21 cellular contexts compared by ENCODE assay signal in genomic region chr5:178238313-178238635, GRCh38. TPM values are rescaled to one million over a fixed set of nuclear protein-coding genes. Genes with fewer than 3 reads are reported as not detected.
DNase-seq lines count a peak whose midpoint lies in the region; ATAC-seq and TF ChIP-seq lines count a peak whose summit lies in the region.
"Had no signal": no experiment of that assay in that cellular context is flagged by ENCODE, and none has a peak within 500 bp of the region (broad histone marks: within the 10 kb centered on the region; RNA-seq: fewer than 3 reads in every experiment).

No MANE protein-coding gene starts in this region.

- peaks cover 46% of the 10 kb centered on the region for H3K4me1 Mint-ChIP-seq in activated naive CD4-positive, alpha-beta T cell treated with anti-CD3 and anti-CD28 coated beads, Interleukin-2, amount 50 U/mL, for 24 hours
- peaks cover 39% of the 10 kb centered on the region for H3K4me1 Mint-ChIP-seq in activated CD4-positive, alpha-beta memory T cell treated with anti-CD3 and anti-CD28 coated beads for 36 hours (ENCODE audit: low read depth)
- peaks cover 87% of the 10 kb centered on the region for H3K4me1 Mint-ChIP-seq in stimulated activated naive CD8-positive, alpha-beta T cell treated with anti-CD3 and anti-CD28 coated beads, Interleukin-15, amount 100 ng/mL, for 72 hours

- no peaks in the 10 kb centered on the region for H3F3A ChIP-seq in smooth muscle cell (ENCODE audit: low read depth)

- no peaks in the 10 kb centered on the region for H3K79me2 ChIP-seq in smooth muscle cell (ENCODE audit: low read depth)

- H3K4me3 Mint-ChIP-seq in activated naive CD4-positive, alpha-beta T cell treated with anti-CD3 and anti-CD28 coated beads, Interleukin-2, amount 50 U/mL, for 24 hours = no peak overlapping the region
- no peak overlapping the region for H3K4me3 Mint-ChIP-seq in activated CD4-positive, alpha-beta memory T cell treated with anti-CD3 and anti-CD28 coated beads for 36 hours
- peak overlapping the region; percentile 77 to 85 for H3K4me3 Mint-ChIP-seq in stimulated activated naive CD8-positive, alpha-beta T cell treated with anti-CD3 and anti-CD28 coated beads, Interleukin-15, amount 100 ng/mL, for 72 hours
- H3K4me3 Mint-ChIP-seq: type B pancreatic cell had no signal

- no peaks in the 10 kb centered on the region for H3K9me3 ChIP-seq in lower lobe of right lung
- H3K9me3 ChIP-seq in smooth muscle cell (replicated peaks; ENCODE audit: low read depth) = no peaks in the 10 kb centered on the region

- H2AFZ ChIP-seq in smooth muscle cell (ENCODE audit: low read depth) = no peak overlapping the region

- no peak overlapping the region for H3K9ac ChIP-seq in smooth muscle cell (ENCODE audit: low read depth)

- H3K9me3 Mint-ChIP-seq in activated naive CD4-positive, alpha-beta T cell treated with anti-CD3 and anti-CD28 coated beads, Interleukin-2, amount 50 U/mL, for 24 hours = no peaks in the 10 kb centered on the region
- H3K9me3 Mint-ChIP-seq in activated CD4-positive, alpha-beta memory T cell treated with anti-CD3 and anti-CD28 coated beads for 36 hours = no peaks in the 10 kb centered on the region
- no peaks in the 10 kb centered on the region for H3K9me3 Mint-ChIP-seq in stimulated activated naive CD8-positive, alpha-beta T cell treated with anti-CD3 and anti-CD28 coated beads, Interleukin-15, amount 100 ng/mL, for 72 hours
- H3K9me3 Mint-ChIP-seq: type B pancreatic cell had no signal

- H3K36me3 ChIP-seq in lower lobe of right lung (no peaks in the 10 kb centered on the region), smooth muscle cell (ENCODE audit: low read depth) (no peaks in the 10 kb centered on the region)
- H3K36me3 ChIP-seq: WERI-Rb-1 had no signal

- H3K27me3 ChIP-seq in lower lobe of right lung (ENCODE audit: low read depth) (no peaks in the 10 kb centered on the region), smooth muscle cell (ENCODE audit: low read depth) (no peaks in the 10 kb centered on the region)

- CTCF ChIA-PET in activated CD4-positive, alpha-beta memory T cell treated with anti-CD3 and anti-CD28 coated beads for 36 hours (lab: Charles Lee) = no interaction called here

- H3K27me3 Mint-ChIP-seq in activated naive CD4-positive, alpha-beta T cell treated with anti-CD3 and anti-CD28 coated beads, Interleukin-2, amount 50 U/mL, for 24 hours = no peaks in the 10 kb centered on the region
- no peaks in the 10 kb centered on the region for H3K27me3 Mint-ChIP-seq in activated CD4-positive, alpha-beta memory T cell treated with anti-CD3 and anti-CD28 coated beads for 36 hours
- no peaks in the 10 kb centered on the region for H3K27me3 Mint-ChIP-seq in stimulated activated naive CD8-positive, alpha-beta T cell treated with anti-CD3 and anti-CD28 coated beads, Interleukin-15, amount 100 ng/mL, for 72 hours

- no peaks in the 10 kb centered on the region for H3K36me3 Mint-ChIP-seq in activated naive CD4-positive, alpha-beta T cell treated with anti-CD3 and anti-CD28 coated beads, Interleukin-2, amount 50 U/mL, for 24 hours
- H3K36me3 Mint-ChIP-seq in activated CD4-positive, alpha-beta memory T cell treated with anti-CD3 and anti-CD28 coated beads for 36 hours = no peaks in the 10 kb centered on the region
- H3K36me3 Mint-ChIP-seq: type B pancreatic cell had no signal

- POLR2A ChIA-PET in activated CD4-positive, alpha-beta memory T cell treated with anti-CD3 and anti-CD28 coated beads for 36 hours (lab: Charles Lee) = interaction anchor here (0.9 kb wide), 1 partner anchor 34 kb away, joined by 3 read pairs; the partner anchor contains the start of gene HNRNPAB

- H4K20me1 ChIP-seq in smooth muscle cell (ENCODE audit: low read depth) = no peaks in the 10 kb centered on the region

- H3K4me3 ChIP-seq in lower lobe of right lung (no peak overlapping the region), coronary artery (no peak overlapping the region), smooth muscle cell (no peak overlapping the region)
- H3K4me3 ChIP-seq: SK-N-MC had no signal

- intact Hi-C loops in activated CD4-positive, alpha-beta memory T cell treated with anti-CD3 and anti-CD28 coated beads for 36 hours (cut with micrococcal nuclease) = loop anchor here (5.0 to 10.0 kb wide), 2 partner anchors 317 to 354 kb away; partner anchors contain the start of gene COL23A1
- intact Hi-C loops in lower lobe of right lung (cut with DNase I) = no loop called here

- no peak overlapping the region for H3K4me2 ChIP-seq in smooth muscle cell

- 98% methylated on average over 6 of the region's 6 CpGs for WGBS in smooth muscle cell (ENCODE audit: low lambda C conversion rate)

- peaks cover 75% of the 10 kb centered on the region for H3K4me1 ChIP-seq in lower lobe of right lung
- H3K4me1 ChIP-seq in smooth muscle cell (ENCODE audit: low read depth) = no peaks in the 10 kb centered on the region

- DNase-seq in activated naive CD4-positive, alpha-beta T cell treated with anti-CD3 and anti-CD28 coated beads, Interleukin-2, amount 50 U/mL, for 16 hours = no peak
- no peak for DNase-seq in activated CD4-positive, alpha-beta memory T cell treated with anti-CD3 and anti-CD28 coated beads for 36 hours
- no peak for DNase-seq in lower lobe of right lung
- DNase-seq in stimulated activated naive CD8-positive, alpha-beta T cell treated with anti-CD3 and anti-CD28 coated beads, Interleukin-15, amount 100 ng/mL, for 72 hours = no peak
- DNase-seq in coronary artery (ENCODE audit: low spot score) = no peak
- DNase-seq in smooth muscle cell (lab: John Stamatoyannopoulos, UW; ENCODE audit: unreplicated experiment) = no peak
- no peak for DNase-seq in NCI-H226
- DNase-seq: activated T-cell treated with anti-CD3 and anti-CD28 coated beads, Interleukin-2, amount 50 U/mL, for 1 hour; DMS 273 treated with DMSO at 0.1 percent for 48 hours; head of caudate nucleus; KG1; kidney glomerular epithelial cell; NCI-H1436; NCI-H345; stimulated activated CD4-positive, alpha-beta T cell treated with anti-CD3 and anti-CD28 coated beads, Interleukin-1b, Interleukin-23, amount 100 ng/mL, for 48 hours; WERI-Rb-1 had no signal

- no peak for ATAC-seq in lower lobe of right lung
- ATAC-seq in stimulated activated naive CD8-positive, alpha-beta T cell treated with anti-CD3 and anti-CD28 coated beads, Interleukin-15, amount 100 ng/mL, for 72 hours = no peak
- ATAC-seq: esophagus mucosa had no signal

- H3K27ac Mint-ChIP-seq in activated naive CD4-positive, alpha-beta T cell treated with anti-CD3 and anti-CD28 coated beads, Interleukin-2, amount 50 U/mL, for 24 hours = peak overlapping the region; percentile 72
- H3K27ac Mint-ChIP-seq in activated CD4-positive, alpha-beta memory T cell treated with anti-CD3 and anti-CD28 coated beads for 36 hours = peak overlapping the region; percentile 91
- H3K27ac Mint-ChIP-seq in stimulated activated naive CD8-positive, alpha-beta T cell treated with anti-CD3 and anti-CD28 coated beads, Interleukin-15, amount 100 ng/mL, for 72 hours = peak overlapping the region; percentile 96 to 97
- H3K27ac Mint-ChIP-seq: type B pancreatic cell had no signal

- TF ChIP-seq CTCF in lower lobe of right lung (IDR thresholded peaks at IDR 0.05) (no peak), coronary artery (IDR thresholded peaks at IDR 0.05) (no peak), smooth muscle cell (IDR thresholded peaks at IDR 0.05; ENCODE audit: borderline replicate concordance, insufficient read depth, poor library complexity, severe bottlenecking) (no peak)

- peak overlapping the region; percentile 24 for H3K27ac ChIP-seq in lower lobe of right lung
- peak overlapping the region in 1 of 2 donors; percentile 57 for H3K27ac ChIP-seq in coronary artery
- no peak overlapping the region for H3K27ac ChIP-seq in smooth muscle cell (ENCODE audit: low read depth)
- H3K27ac ChIP-seq: SK-N-MC, WERI-Rb-1 had no signal

RNA-seq across cellular contexts. Expression of gene PHYKPL, which starts 5.7 kb away (rescaled TPM):
- total RNA-seq in activated CD4-positive, alpha-beta memory T cell treated with anti-CD3 and anti-CD28 coated beads for 36 hours = 10 to 100 TPM; 49.3 to 58.0 TPM
- total RNA-seq in lower lobe of right lung (101 TPM), smooth muscle cell (15.7 and 17.1 TPM in 2 replicates)
- 27.8 and 34.2 TPM in 2 replicates for polyA plus RNA-seq in smooth muscle cell

RNA-seq across cellular contexts. Expression of gene HNRNPAB, which starts 33.9 kb away (rescaled TPM):
- 100 to 1,000 TPM; 313 to 316 TPM for total RNA-seq in activated CD4-positive, alpha-beta memory T cell treated with anti-CD3 and anti-CD28 coated beads for 36 hours
- 102 TPM for total RNA-seq in lower lobe of right lung
- 79.3 and 83.0 TPM in 2 replicates for total RNA-seq in smooth muscle cell
- polyA plus RNA-seq in smooth muscle cell = 169 and 170 TPM in 2 replicates

RNA-seq across cellular contexts. Expression of gene GMCL2, which starts 51.1 kb away (rescaled TPM):
- not detected for total RNA-seq in activated CD4-positive, alpha-beta memory T cell treated with anti-CD3 and anti-CD28 coated beads for 36 hours
- total RNA-seq in lower lobe of right lung (not detected), smooth muscle cell (0.13 and 0.22 TPM in 2 replicates)
- polyA plus RNA-seq in smooth muscle cell = not detected in 2 replicates
- total RNA-seq: astrocyte, esophagus mucosa had no signal

Comparison
In these comparisons a context has a peak if more than half of its experiments do, and no peak if none do; other contexts are left out.
1. H3K4me3 Mint-ChIP-seq: peak in stimulated activated naive CD8-positive, alpha-beta T cell treated with anti-CD3 and anti-CD28 coated beads, Interleukin-15, amount 100 ng/mL, for 72 hours (2 of 2); none in activated naive CD4-positive, alpha-beta T cell treated with anti-CD3 and anti-CD28 coated beads, Interleukin-2, amount 50 U/mL, for 24 hours (single experiment) and activated CD4-positive, alpha-beta memory T cell treated with anti-CD3 and anti-CD28 coated beads for 36 hours (single experiment).
2. Peak in every context shown above with its lines, with median percentiles within 50 percentile points of each other: H3K27ac Mint-ChIP-seq.